In genomic region chr4:8817081-8817812, GRCh38 we compare ENCODE assay signal across 23 cellular contexts. TPM values are rescaled to one million over a fixed set of nuclear protein-coding genes. Genes with fewer than 3 reads are reported as not detected.
DNase-seq lines count a peak whose midpoint lies in the region; ATAC-seq and TF ChIP-seq lines count a peak whose summit lies in the region.
"Had no signal": no experiment of that assay in that cellular context is flagged by ENCODE, and none has a peak within 500 bp of the region (broad histone marks: within the 10 kb centered on the region; RNA-seq: fewer than 3 reads in every experiment).

No MANE protein-coding gene starts in this region.

- no CpG with 5 or more reads among the region's 13 CpGs for WGBS in neuronal stem cell (ENCODE audit: extremely low coverage in 2 of 2, insufficient read length in 2 of 2, insufficient replicate concordance in 1 of 2), 2 donors

- no peaks in the 10 kb centered on the region for H3K79me1 ChIP-seq in neuronal stem cell (ENCODE audit: low read depth, low read length)

- H2BK15ac ChIP-seq in neuronal stem cell (ENCODE audit: low read length) = peak overlapping the region; percentile 38

- no peaks in the 10 kb centered on the region for H3K27me3 ChIP-seq in neuronal stem cell (ENCODE audit: control insufficient read depth in 3 of 3, insufficient read depth in 3 of 3, low read depth in 1 of 3, low read length in 3 of 3)
- H3K27me3 ChIP-seq: gastrocnemius medialis had no signal

- no peak overlapping the region for H3K27ac ChIP-seq in neuronal stem cell (replicated peaks; ENCODE audit: low read length)
- H3K27ac ChIP-seq: esophagus squamous epithelium, gastrocnemius medialis had no signal

- ATAC-seq in left ventricle myocardium superior = no peak
- no peak for ATAC-seq in activated B cell treated with CpG ODN at 0.5 μM for 24 hours (ENCODE audit: low read depth)
- no peak for ATAC-seq in GM21717 (IDR thresholded peaks at IDR 0.05; ENCODE audit: unreplicated experiment)
- ATAC-seq: gastrocnemius medialis, PC-3, right cardiac atrium had no signal

- H3K4ac ChIP-seq in neuronal stem cell (ENCODE audit: low read length) = no peak overlapping the region

- no peak overlapping the region for H3K4me2 ChIP-seq in neuronal stem cell (ENCODE audit: insufficient read depth, low read length, poor library complexity, severe bottlenecking)

- CTCF ChIA-PET in activated B cell treated with CpG ODN at 0.5 μM for 24 hours (lab: Charles Lee) = no interaction called here

- H3K36me3 Mint-ChIP-seq in activated B cell treated with CpG ODN at 0.5 μM for 24 hours (ENCODE audit: low read depth) = no peaks in the 10 kb centered on the region
- H3K36me3 Mint-ChIP-seq: brain; CD4-positive, CD25-positive, alpha-beta regulatory T cell had no signal

- DNase-seq in cardiac septum (ENCODE audit: low spot score) = peak; percentile 27
- DNase-seq in left ventricle myocardium superior = no peak
- DNase-seq in activated B cell treated with CpG ODN at 0.5 μM for 24 hours = peak; percentile 7
- DNase-seq in neuronal stem cell (ENCODE audit: low spot score) = no peak
- DNase-seq in ureter (ENCODE audit: low spot score) = peak; percentile 14
- no peak for DNase-seq in NCI-H1105 (lab: John Stamatoyannopoulos, UW)
- no peak for DNase-seq in UCSD-AML1 (lab: John Stamatoyannopoulos, UW; ENCODE audit: unreplicated experiment)
- DNase-seq: activated CD4-positive, alpha-beta T cell treated with anti-CD3 and anti-CD28 coated beads, Interleukin-2, amount 10 ng/mL, durations not matched to agents 24 days and 14 days; CD4-positive, CD25-positive, alpha-beta regulatory T cell; DMS 273 treated with DMSO at 0.1 percent for 48 hours; esophagus squamous epithelium; gastrocnemius medialis; Kasumi-1; NCI-H187 treated with DMSO at 0.1 percent for 48 hours; occipital lobe; PC-3; SIG-M5; T-helper 1 cell had no signal

- H4K91ac ChIP-seq in neuronal stem cell (ENCODE audit: low read depth, low read length, poor library complexity) = no peak overlapping the region

- H3K4me1 Mint-ChIP-seq in activated B cell treated with CpG ODN at 0.5 μM for 24 hours = no peaks in the 10 kb centered on the region
- H3K4me1 Mint-ChIP-seq: activated CD4-positive, alpha-beta T cell treated with anti-CD3 and anti-CD28 coated beads, Interleukin-2, amount 10 ng/mL, durations not matched to agents 24 days and 14 days; brain; CD4-positive, CD25-positive, alpha-beta regulatory T cell had no signal

- H3K27ac Mint-ChIP-seq in activated B cell treated with CpG ODN at 0.5 μM for 24 hours = no peak overlapping the region
- H3K27ac Mint-ChIP-seq: activated CD4-positive, alpha-beta T cell treated with anti-CD3 and anti-CD28 coated beads, Interleukin-2, amount 10 ng/mL, durations not matched to agents 24 days and 14 days; activated T-helper 2 cell treated with anti-CD3 and anti-CD28 coated beads, Interferon-gamma antibody, Interleukin-2, Interleukin-4, amounts not matched to agents 10 μg/mL and 5 μg/mL and 100 μg/mL, durations not matched to agents 14 hours and 24 hours and 36 hours; brain; CD4-positive, CD25-positive, alpha-beta regulatory T cell had no signal

- no peak overlapping the region for H2BK12ac ChIP-seq in neuronal stem cell (ENCODE audit: low read length)

- no peak overlapping the region for H3K14ac ChIP-seq in neuronal stem cell (ENCODE audit: low read length)

- H3K18ac ChIP-seq in neuronal stem cell (ENCODE audit: low read length) = peak overlapping the region; percentile 16

- H3K36me3 ChIP-seq in neuronal stem cell (replicated peaks in 1 of 2; ENCODE audit: control insufficient read depth in 2 of 2, insufficient read depth in 2 of 2, low read length in 2 of 2) = no peaks in the 10 kb centered on the region
- H3K36me3 ChIP-seq: esophagus squamous epithelium, gastrocnemius medialis had no signal

- POLR2A ChIA-PET in activated B cell treated with CpG ODN at 0.5 μM for 24 hours (lab: Charles Lee) = no interaction called here

- no peak overlapping the region for H3K9ac ChIP-seq in neuronal stem cell (ENCODE audit: low read depth, low read length, poor library complexity)

- no peak overlapping the region for H2AFZ ChIP-seq in neuronal stem cell (ENCODE audit: low read length)

- no peak overlapping the region for H3K4me3 Mint-ChIP-seq in activated B cell treated with CpG ODN at 0.5 μM for 24 hours
- H3K4me3 Mint-ChIP-seq: activated CD4-positive, alpha-beta T cell treated with anti-CD3 and anti-CD28 coated beads, Interleukin-2, amount 10 ng/mL, durations not matched to agents 24 days and 14 days; brain; CD4-positive, CD25-positive, alpha-beta regulatory T cell had no signal

- no peak overlapping the region for H3K23ac ChIP-seq in neuronal stem cell (ENCODE audit: low read depth, low read length, poor library complexity)

- no peak overlapping the region for H2BK120ac ChIP-seq in neuronal stem cell (ENCODE audit: low read depth, low read length)

- H3K4me3 ChIP-seq in neuronal stem cell (ENCODE audit: low read length in 2 of 2) = no peak overlapping the region
- H3K4me3 ChIP-seq: esophagus squamous epithelium, gastrocnemius medialis had no signal

- intact Hi-C loops in cardiac septum (cut with DNase I) (no loop called here), left ventricle myocardium superior (cut with micrococcal nuclease) (no loop called here), activated B cell treated with CpG ODN at 0.5 μM for 24 hours (cut with micrococcal nuclease) (no loop called here)

- TF ChIP-seq CTCF in activated B cell treated with CpG ODN at 0.5 μM for 24 hours (IDR thresholded peaks at IDR 0.05) = no peak

- H3K9me3 Mint-ChIP-seq in activated B cell treated with CpG ODN at 0.5 μM for 24 hours = no peaks in the 10 kb centered on the region
- H3K9me3 Mint-ChIP-seq: activated CD4-positive, alpha-beta T cell treated with anti-CD3 and anti-CD28 coated beads, Interleukin-2, amount 10 ng/mL, durations not matched to agents 24 days and 14 days; activated T-helper 2 cell treated with anti-CD3 and anti-CD28 coated beads, Interferon-gamma antibody, Interleukin-2, Interleukin-4, amounts not matched to agents 10 μg/mL and 5 μg/mL and 100 μg/mL, durations not matched to agents 14 hours and 24 hours and 36 hours had no signal

- no peak overlapping the region for H2BK5ac ChIP-seq in neuronal stem cell (ENCODE audit: low read length)

- H3K27me3 Mint-ChIP-seq in activated B cell treated with CpG ODN at 0.5 μM for 24 hours = peaks cover 5% of the 10 kb centered on the region
- H3K27me3 Mint-ChIP-seq: activated CD4-positive, alpha-beta T cell treated with anti-CD3 and anti-CD28 coated beads, Interleukin-2, amount 10 ng/mL, durations not matched to agents 24 days and 14 days; CD4-positive, CD25-positive, alpha-beta regulatory T cell had no signal

- peaks cover 0 to 6% of the 10 kb centered on the region in 2 donors for H3K4me1 ChIP-seq in neuronal stem cell (ENCODE audit: control insufficient read depth in 2 of 2, insufficient read depth in 1 of 2, low read depth in 1 of 2, low read length in 2 of 2)
- H3K4me1 ChIP-seq: esophagus squamous epithelium, gastrocnemius medialis had no signal

- H4K8ac ChIP-seq in neuronal stem cell (ENCODE audit: low read depth, low read length) = no peak overlapping the region

- H3K9me3 ChIP-seq in neuronal stem cell (replicated peaks in 1 of 2; ENCODE audit: control insufficient read depth in 2 of 2, insufficient read depth in 1 of 2, low read depth in 1 of 2, low read length in 2 of 2) = no peaks in the 10 kb centered on the region
- H3K9me3 ChIP-seq: esophagus squamous epithelium, gastrocnemius medialis had no signal

- H2AK5ac ChIP-seq in neuronal stem cell (ENCODE audit: low read depth, low read length) = peak overlapping the region; percentile 64

RNA-seq across cellular contexts. Expression of gene HMX1, which starts 54.4 kb away (rescaled TPM):
- total RNA-seq in cardiac septum (not detected), left ventricle myocardium superior (not detected), activated B cell treated with CpG ODN at 0.5 μM for 24 hours (not detected in 2 replicates), ureter (not detected)
- 0.04 TPM for polyA plus RNA-seq in neuronal stem cell (2013, experiment 1 of 2)
- polyA plus RNA-seq in neuronal stem cell (2013, experiment 2 of 2) = 0.07 TPM
- total RNA-seq: activated CD4-positive, alpha-beta T cell treated with anti-CD3 and anti-CD28 coated beads, Interleukin-2, amount 10 ng/mL, durations not matched to agents 24 days and 14 days; activated T-helper 2 cell treated with anti-CD3 and anti-CD28 coated beads, Interferon-gamma antibody, Interleukin-2, Interleukin-4, amounts not matched to agents 10 μg/mL and 5 μg/mL and 100 μg/mL, durations not matched to agents 14 hours and 24 hours and 36 hours; CD4-positive, CD25-positive, alpha-beta regulatory T cell; gastrocnemius medialis; lung microvascular endothelial cell; PC-3; right cardiac atrium had no signal
- polyA plus RNA-seq: CD4-positive, CD25-positive, alpha-beta regulatory T cell; right cardiac atrium had no signal

Comparison
In these comparisons a context has a peak if more than half of its experiments do, and no peak if none do; other contexts are left out.
1. DNase-seq: peak in cardiac septum (single experiment), activated B cell treated with CpG ODN at 0.5 μM for 24 hours (single experiment) and ureter (single experiment); none in left ventricle myocardium superior (single experiment), neuronal stem cell (single experiment), NCI-H1105 (single experiment) and UCSD-AML1 (single experiment).